ENCODE assay signal across 8 cellular contexts in genomic region chr15:55917881-55918296, GRCh38.
DNase-seq lines count a peak whose midpoint lies in the region; ATAC-seq and TF ChIP-seq lines count a peak whose summit lies in the region.

No MANE protein-coding gene starts in this region.

- H3K9ac ChIP-seq in adipocyte (ENCODE audit: low read length): peak overlapping the region; percentile 55

- no peak overlapping the region for H3K27ac ChIP-seq in upper lobe of right lung

- H3K36me3 ChIP-seq in adipocyte (ENCODE audit: control insufficient read depth, insufficient read depth, low read length, severe bottlenecking) (no peaks in the 10 kb centered on the region), upper lobe of right lung (no peaks in the 10 kb centered on the region)

- peaks cover 27% of the 10 kb centered on the region for H3K4me1 ChIP-seq in adipocyte (ENCODE audit: control insufficient read depth, insufficient read depth, low read length)
- no peaks in the 10 kb centered on the region for H3K4me1 ChIP-seq in upper lobe of right lung

- intact Hi-C loops in upper lobe of right lung (cut with DNase I): no loop called here

- no peaks in the 10 kb centered on the region for H3K9me3 ChIP-seq in adipocyte (ENCODE audit: control insufficient read depth, low read length)
- no peaks in the 10 kb centered on the region for H3K9me3 ChIP-seq in upper lobe of right lung

- ATAC-seq in upper lobe of right lung: peak; percentile 73
- ATAC-seq in HG02759 (IDR thresholded peaks at IDR 0.05; ENCODE audit: unreplicated experiment): no peak

- H3K4me3 ChIP-seq in adipocyte (ENCODE audit: low read length) (no peak overlapping the region), upper lobe of right lung (no peak overlapping the region)

- DNase-seq in NCI-H748 (lab: John Stamatoyannopoulos, UW; ENCODE audit: unreplicated experiment): peak; percentile 28
- DNase-seq in NCI-H748 treated with DMSO at 0.1 percent for 48 hours (lab: John Stamatoyannopoulos, UW): no peak
- peak; percentile 9 for DNase-seq in MV-4-11 (lab: John Stamatoyannopoulos, UW)
- DNase-seq in adipocyte (ENCODE audit: low read depth): peak; percentile 97
- DNase-seq in hepatic stellate cell (ENCODE audit: low spot score): peak; percentile 56
- no peak for DNase-seq in upper lobe of right lung
- no peak for DNase-seq in NCI-H187 (lab: John Stamatoyannopoulos, UW)

- H3K27me3 ChIP-seq in adipocyte (replicated peaks; ENCODE audit: control insufficient read depth, insufficient read depth, low read length) (no peaks in the 10 kb centered on the region), upper lobe of right lung (no peaks in the 10 kb centered on the region)

- peak; percentile 63 for TF ChIP-seq CTCF in upper lobe of right lung (IDR thresholded peaks at IDR 0.05)

Comparison
In these comparisons a context has a peak if more than half of its experiments do, and no peak if none do; other contexts are left out.
1. DNase-seq: peak in NCI-H748 (single experiment), MV-4-11 (single experiment), adipocyte (single experiment) and hepatic stellate cell (single experiment); none in NCI-H748 treated with DMSO at 0.1 percent for 48 hours (single experiment), upper lobe of right lung (single experiment) and NCI-H187 (0 of 2).